In genomic region chr3:113219605-113220300, GRCh38 we compare ENCODE assay signal across 20 cellular contexts.
"Had no signal": no experiment of that assay in that cellular context is flagged by ENCODE, and none has a peak within 500 bp of the region (broad histone marks: within the 10 kb centered on the region; RNA-seq: fewer than 3 reads in every experiment).

No MANE protein-coding gene starts in this region.

- DNase-seq: activated CD4-positive, CD25-positive, alpha-beta regulatory T cell treated with anti-CD3 and anti-CD28 coated beads, Interleukin-2, amount 50 U/mL, for 72 hours; activated CD8-positive, alpha-beta memory T cell treated with anti-CD3 and anti-CD28 coated beads for 24 hours; activated CD8-positive, alpha-beta memory T cell treated with anti-CD3 and anti-CD28 coated beads, Interleukin-2, amount 50 U/mL, for 48 hours; activated effector memory CD4-positive, alpha-beta T cell treated with anti-CD3 and anti-CD28 coated beads, Interleukin-2, amount 50 U/mL, for 16 hours; activated naive CD4-positive, alpha-beta T cell treated with anti-CD3 and anti-CD28 coated beads, Interleukin-2, amount 50 U/mL, for 16 hours; activated T-cell treated with anti-CD3 and anti-CD28 coated beads, Interleukin-2, amount 50 U/mL, for 72 hours; dermis blood vessel endothelial cell; effector memory CD4-positive, alpha-beta T cell; head of caudate nucleus; ovary; psoas muscle; right lobe of liver; SJCRH30; stimulated activated CD4-positive, alpha-beta T cell treated with anti-CD3 and anti-CD28 coated beads, Interleukin-4, amount 100 ng/mL, for 24 hours; stomach had no signal

- H3K9me3 ChIP-seq: ovary, psoas muscle, right lobe of liver, SJCRH30, stomach had no signal

- H3K36me3 Mint-ChIP-seq: stimulated activated effector memory CD8-positive, alpha-beta T cell treated with anti-CD3 and anti-CD28 coated beads, Interleukin-12 subunit alpha, Interleukin-12 subunit beta, amount 100 ng/mL, for 72 hours had no signal

- H3K4me3 Mint-ChIP-seq: activated T-cell treated with anti-CD3 and anti-CD28 coated beads, Interleukin-2, amount 50 U/mL, for 72 hours; stimulated activated effector memory CD8-positive, alpha-beta T cell treated with anti-CD3 and anti-CD28 coated beads, Interleukin-12 subunit alpha, Interleukin-12 subunit beta, amount 100 ng/mL, for 72 hours; T-helper 1 cell treated with Interleukin-12 subunit alpha and Interleukin-12 subunit beta and Interleukin-4 antibody, amounts not matched to agents 30 μg/mL and 1 μg/mL, for 36 hours had no signal

- H3K27ac ChIP-seq: cardiac muscle cell, epithelial cell of prostate, ovary, psoas muscle, right lobe of liver, SJCRH30, VCaP had no signal

- H3K4me1 ChIP-seq: psoas muscle, right lobe of liver had no signal

- H3K4me3 ChIP-seq: cardiac muscle cell, ovary, psoas muscle, right lobe of liver, SJCRH30, stomach had no signal

- H3K36me3 ChIP-seq: cardiac muscle cell, ovary, right lobe of liver had no signal

- H3K27me3 ChIP-seq: cardiac muscle cell, ovary, right lobe of liver, SJCRH30, stomach had no signal

- H3K9me3 Mint-ChIP-seq: activated T-cell treated with anti-CD3 and anti-CD28 coated beads, Interleukin-2, amount 50 U/mL, for 72 hours; stimulated activated effector memory CD8-positive, alpha-beta T cell treated with anti-CD3 and anti-CD28 coated beads, Interleukin-12 subunit alpha, Interleukin-12 subunit beta, amount 100 ng/mL, for 72 hours; T-helper 1 cell treated with Interleukin-12 subunit alpha and Interleukin-12 subunit beta and Interleukin-4 antibody, amounts not matched to agents 30 μg/mL and 1 μg/mL, for 36 hours had no signal

- H3K27ac Mint-ChIP-seq: activated T-cell treated with anti-CD3 and anti-CD28 coated beads, Interleukin-2, amount 50 U/mL, for 72 hours; stimulated activated effector memory CD8-positive, alpha-beta T cell treated with anti-CD3 and anti-CD28 coated beads, Interleukin-12 subunit alpha, Interleukin-12 subunit beta, amount 100 ng/mL, for 72 hours; T-helper 1 cell treated with Interleukin-12 subunit alpha and Interleukin-12 subunit beta and Interleukin-4 antibody, amounts not matched to agents 30 μg/mL and 1 μg/mL, for 36 hours had no signal
